ENCODE assay signal across 8 cellular contexts in the genomic region with DNA sequence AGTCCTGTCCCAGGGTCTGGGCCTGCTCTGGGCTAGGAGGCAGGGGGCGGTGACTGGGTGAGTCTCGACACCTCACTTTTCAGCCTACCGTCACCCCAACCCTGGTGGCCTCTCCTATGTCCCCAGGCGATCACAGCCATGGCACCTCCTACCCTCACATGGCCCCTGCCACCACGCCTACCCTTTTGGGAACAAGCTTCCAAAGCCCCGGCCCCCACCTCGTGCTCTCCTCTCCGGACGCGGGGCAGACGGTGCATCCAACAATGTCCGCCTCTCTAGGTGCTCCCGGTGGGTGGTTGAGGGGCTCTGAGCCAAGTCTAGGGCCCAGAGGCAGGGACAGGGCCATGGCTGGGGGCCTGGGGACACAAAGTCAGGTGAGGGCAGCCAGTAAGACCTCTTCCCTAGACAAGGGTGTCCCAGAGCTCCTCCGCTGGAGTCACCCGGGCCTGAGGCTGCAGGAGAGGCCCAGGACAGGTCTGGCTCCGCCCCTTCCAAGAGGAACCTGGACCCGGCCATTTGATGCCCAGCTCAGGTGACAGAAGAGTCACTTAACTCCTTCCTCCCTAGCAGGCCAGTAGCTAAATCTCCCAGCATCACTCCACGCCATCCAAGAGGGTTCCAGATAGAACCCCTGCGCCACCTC. TPM values are rescaled to one million over a fixed set of nuclear protein-coding genes. Genes with fewer than 3 reads are reported as not detected.
DNase-seq lines count a peak whose midpoint lies in the region; ATAC-seq, FAIRE-seq and TF ChIP-seq lines count a peak whose summit lies in the region.

A gene with protein sequence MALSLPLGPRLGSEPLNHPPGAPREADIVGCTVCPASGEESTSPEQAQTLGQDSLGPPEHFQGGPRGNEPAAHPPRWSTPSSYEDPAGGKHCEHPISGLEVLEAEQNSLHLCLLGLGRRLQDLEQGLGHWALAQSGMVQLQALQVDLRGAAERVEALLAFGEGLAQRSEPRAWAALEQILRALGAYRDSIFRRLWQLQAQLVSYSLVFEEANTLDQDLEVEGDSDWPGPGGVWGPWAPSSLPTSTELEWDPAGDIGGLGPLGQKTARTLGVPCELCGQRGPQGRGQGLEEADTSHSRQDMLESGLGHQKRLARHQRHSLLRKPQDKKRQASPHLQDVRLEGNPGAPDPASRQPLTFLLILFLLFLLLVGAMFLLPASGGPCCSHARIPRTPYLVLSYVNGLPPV (minus strand): TSS at position 478 of the 643 bp plus-strand sequence. CDS start 132 bp downstream, at position 346.

- H3K27me3 ChIP-seq in adipocyte (replicated peaks; ENCODE audit: control insufficient read depth, insufficient read depth, low read length) (no peaks in the 10 kb centered on the region), thoracic aorta (replicated peaks; ENCODE audit: insufficient read depth) (no peaks in the 10 kb centered on the region)

- peaks cover 15% of the 10 kb centered on the region for H3K4me1 ChIP-seq in adipocyte (ENCODE audit: control insufficient read depth, insufficient read depth, low read length)
- peaks cover 0 to 4% of the 10 kb centered on the region in 2 donors for H3K4me1 ChIP-seq in kidney (ENCODE audit: control insufficient read depth in 1 of 2, insufficient read depth in 1 of 2, low read depth in 1 of 2, low read length in 2 of 2)
- peaks cover 5 to 19% of the 10 kb centered on the region in 2 donors for H3K4me1 ChIP-seq in thoracic aorta (ENCODE audit: control insufficient read depth in 1 of 2, low read depth in 2 of 2)

- TF ChIP-seq CTCF in kidney (IDR thresholded peaks at IDR 0.05; ENCODE audit: borderline replicate concordance, extremely low read depth, insufficient read depth) (no peak), thoracic aorta (IDR thresholded peaks at IDR 0.05) (no peak), omental fat pad (IDR thresholded peaks at IDR 0.05) (no peak)

- H3K36me3 ChIP-seq in adipocyte (ENCODE audit: control insufficient read depth, insufficient read depth, low read length, severe bottlenecking) = no peaks in the 10 kb centered on the region
- H3K36me3 ChIP-seq in kidney (ENCODE audit: control insufficient read depth in 1 of 2, insufficient read depth in 2 of 2, low read length in 2 of 2) = no peaks in the 10 kb centered on the region
- H3K36me3 ChIP-seq in thoracic aorta = no peaks in the 10 kb centered on the region

- FAIRE-seq in kidney (lab: Jason Lieb, UNC) = no peak

- intact Hi-C loops in kidney (cut with DNase I) = no loop called here

- no peak for ATAC-seq in activated T-cell treated with anti-CD3 and anti-CD28 coated beads, Interleukin-2, amount 50 U/mL, for 4 hours
- no peak for ATAC-seq in thoracic aorta (ENCODE audit: insufficient number of reproducible peaks, low FRiP score, low read depth)
- ATAC-seq in omental fat pad (ENCODE audit: low FRiP score) = no peak

- no peak for DNase-seq in activated T-cell treated with anti-CD3 and anti-CD28 coated beads, Interleukin-2, amount 50 U/mL, for 4 hours
- DNase-seq in activated T-cell treated with anti-CD3 and anti-CD28 coated beads for 4 hours (no peak), adipocyte (ENCODE audit: low read depth) (no peak), kidney (peak; percentile 85), thoracic aorta (ENCODE audit: low spot score) (no peak), NOMO-1 treated with DMSO at 0.1 percent for 48 hours (lab: John Stamatoyannopoulos, UW; ENCODE audit: unreplicated experiment) (no peak), omental fat pad (ENCODE audit: low spot score) (no peak)
- no peak for DNase-seq in activated CD4-positive, alpha-beta T cell treated with anti-CD3 and anti-CD28 coated beads for 4 hours

- H3K4me3 ChIP-seq in adipocyte (ENCODE audit: low read length) = peak within 1 kb of the TSS; percentile 76
- peak within 1 kb of the TSS; percentile 47 to 61 for H3K4me3 ChIP-seq in kidney (ENCODE audit: low read length in 2 of 2)
- H3K4me3 ChIP-seq in thoracic aorta = peak within 1 kb of the TSS; percentile 72

- peak within 1 kb of the TSS; percentile 45 for H3K4me3 Mint-ChIP-seq in activated T-cell treated with anti-CD3 and anti-CD28 coated beads, Interleukin-2, amount 50 U/mL, for 4 hours

- H3K9ac ChIP-seq in adipocyte (ENCODE audit: low read length) = peak within 1 kb of the TSS; percentile 86
- peak within 1 kb of the TSS in 1 of 2 donors; percentile 48 for H3K9ac ChIP-seq in kidney (ENCODE audit: low read length in 2 of 2)

- H3K4me1 Mint-ChIP-seq in activated T-cell treated with anti-CD3 and anti-CD28 coated beads, Interleukin-2, amount 50 U/mL, for 4 hours (ENCODE audit: low read depth) = peaks cover 21% of the 10 kb centered on the region

- H3K9me3 Mint-ChIP-seq in activated T-cell treated with anti-CD3 and anti-CD28 coated beads, Interleukin-2, amount 50 U/mL, for 4 hours = no peaks in the 10 kb centered on the region

- H3K9me3 ChIP-seq in adipocyte (ENCODE audit: control insufficient read depth, low read length) (no peaks in the 10 kb centered on the region), kidney (ENCODE audit: control insufficient read depth in 1 of 2, low read length in 2 of 2) (no peaks in the 10 kb centered on the region), thoracic aorta (no peaks in the 10 kb centered on the region)

- no peaks in the 10 kb centered on the region for H3K36me3 Mint-ChIP-seq in activated T-cell treated with anti-CD3 and anti-CD28 coated beads, Interleukin-2, amount 50 U/mL, for 4 hours (ENCODE audit: insufficient read depth)

- no peaks in the 10 kb centered on the region for H3K27me3 Mint-ChIP-seq in activated T-cell treated with anti-CD3 and anti-CD28 coated beads, Interleukin-2, amount 50 U/mL, for 4 hours (ENCODE audit: low read depth)

- peak within 1 kb of the TSS in 1 of 2 donors; percentile 37 for H3K27ac ChIP-seq in kidney (ENCODE audit: low read depth in 2 of 2, low read length in 2 of 2)
- H3K27ac ChIP-seq in thoracic aorta = peak within 1 kb of the TSS in 1 of 2 donors; percentile 14

RNA-seq across cellular contexts. Expression of the gene that starts here (rescaled TPM):
- total RNA-seq in activated T-cell treated with anti-CD3 and anti-CD28 coated beads, Interleukin-2, amount 50 U/mL, for 4 hours = 1 to 10 TPM in 2 of 3 donors, under 1 TPM in 1; 0.92 to 1.4 (median 1.2) TPM
- total RNA-seq in kidney (7.0 TPM), thoracic aorta (1 to 10 TPM in 1 of 2 donors, under 1 TPM in 1; 0.92 to 2.4 TPM), omental fat pad (under 1 TPM in 3 of 4 donors, not detected in 1; 0.28 to 0.79 (median 0.50) TPM)
- polyA plus RNA-seq in kidney (ENCODE audit: insufficient read depth, low read depth, low replicate concordance) = 15.7 TPM
